In genomic region chr1:53409695-53410094, GRCh38 we compare ENCODE assay signal across 19 cellular contexts. TPM values are rescaled to one million over a fixed set of nuclear protein-coding genes. Genes with fewer than 3 reads are reported as not detected.
DNase-seq lines count a peak whose midpoint lies in the region; ATAC-seq and TF ChIP-seq lines count a peak whose summit lies in the region.
"Had no signal": no experiment of that assay in that cellular context is flagged by ENCODE, and none has a peak within 500 bp of the region (broad histone marks: within the 10 kb centered on the region; RNA-seq: fewer than 3 reads in every experiment).

No MANE protein-coding gene starts in this region.

- H3K27me3 Mint-ChIP-seq in CD4-positive, alpha-beta memory T cell, result no peaks in the 10 kb centered on the region
- peaks cover 15% of the 10 kb centered on the region for H3K27me3 Mint-ChIP-seq in glutamatergic neuron (ENCODE audit: unreplicated experiment)
- H3K27me3 Mint-ChIP-seq: T-helper 17 cell had no signal

- CTCF ChIA-PET in CD4-positive, alpha-beta memory T cell (lab: Charles Lee; ENCODE audit: partially characterized antibody), result interaction anchor here (1.5 to 2.0 kb wide), 3 partner anchors 14 to 131 kb away, joined by 5 to 9 read pairs (median 8); no protein-coding TSS in a partner anchor

- DNase-seq in CD4-positive, alpha-beta memory T cell, result no peak
- no peak for DNase-seq in SK-N-MC (ENCODE audit: low read depth, low spot score)
- no peak for DNase-seq in glutamatergic neuron
- no peak for DNase-seq in superior temporal gyrus (ENCODE audit: extremely low spot score)
- no peak for DNase-seq in body of pancreas
- no peak for DNase-seq in NCI-H2227 (lab: John Stamatoyannopoulos, UW; ENCODE audit: unreplicated experiment)
- no peak for DNase-seq in esophagus squamous epithelium (lab: John Stamatoyannopoulos, UW)
- DNase-seq: dorsolateral prefrontal cortex; left lung; NCI-H1048; NCI-H446 treated with DMSO at 0.1 percent for 48 hours; stimulated activated CD4-positive, alpha-beta T cell treated with anti-CD3 and anti-CD28 coated beads, Interleukin-1b, Interleukin-23, amount 100 ng/mL, for 48 hours; T-helper 17 cell; trophoblast cell had no signal

- no peaks in the 10 kb centered on the region for H3K36me3 Mint-ChIP-seq in CD4-positive, alpha-beta memory T cell
- no peaks in the 10 kb centered on the region for H3K36me3 Mint-ChIP-seq in glutamatergic neuron (ENCODE audit: unreplicated experiment)
- H3K36me3 Mint-ChIP-seq: IgD-negative memory B cell had no signal

- H3K27ac ChIP-seq in CD4-positive, alpha-beta memory T cell (ENCODE audit: low read depth, low read length), result peak overlapping the region; percentile 13
- H3K27ac ChIP-seq in SK-N-MC (no peak overlapping the region), body of pancreas (no peak overlapping the region), esophagus squamous epithelium (no peak overlapping the region)
- H3K27ac ChIP-seq: C4-2B, dorsolateral prefrontal cortex, left lung, right atrium auricular region had no signal

- peak overlapping the region in 1 of 8 donors; percentile 17 for H3K4me3 Mint-ChIP-seq in CD4-positive, alpha-beta memory T cell
- peak overlapping the region; percentile 81 for H3K4me3 Mint-ChIP-seq in glutamatergic neuron (ENCODE audit: unreplicated experiment)
- H3K4me3 Mint-ChIP-seq: T-helper 17 cell had no signal

- no peaks in the 10 kb centered on the region for H3K36me3 ChIP-seq in CD4-positive, alpha-beta memory T cell (ENCODE audit: insufficient read depth, low read length)
- no peaks in the 10 kb centered on the region for H3K36me3 ChIP-seq in SK-N-MC (ENCODE audit: insufficient read depth, low read length)
- no peaks in the 10 kb centered on the region for H3K36me3 ChIP-seq in body of pancreas (replicated peaks in 1 of 2; ENCODE audit: insufficient read depth in 1 of 2, low read depth in 2 of 2)
- H3K36me3 ChIP-seq in esophagus squamous epithelium, result no peaks in the 10 kb centered on the region
- H3K36me3 ChIP-seq: left lung, Peyer's patch, right atrium auricular region had no signal

- H3K4me1 ChIP-seq in CD4-positive, alpha-beta memory T cell (ENCODE audit: insufficient read depth, low read length), result peaks cover 62% of the 10 kb centered on the region
- H3K4me1 ChIP-seq in body of pancreas (peaks cover 7% of the 10 kb centered on the region), esophagus squamous epithelium (no peaks in the 10 kb centered on the region)
- H3K4me1 ChIP-seq: left lung, Peyer's patch, right atrium auricular region had no signal

- POLR2A ChIA-PET in CD4-positive, alpha-beta memory T cell (lab: Charles Lee; ENCODE audit: partially characterized antibody), result interaction anchor here (0.9 to 1.1 kb wide), 2 partner anchors 39 to 113 kb away, joined by 3 to 4 read pairs; no protein-coding TSS in a partner anchor

- no peak overlapping the region for H3K4me3 ChIP-seq in CD4-positive, alpha-beta memory T cell (ENCODE audit: low read length in 2 of 2)
- H3K4me3 ChIP-seq in SK-N-MC (peak overlapping the region; percentile 54), body of pancreas (no peak overlapping the region), esophagus squamous epithelium (no peak overlapping the region)
- H3K4me3 ChIP-seq: dorsolateral prefrontal cortex, left lung, Peyer's patch, right atrium auricular region had no signal

- ATAC-seq in GM18868 (IDR thresholded peaks at IDR 0.05; ENCODE audit: unreplicated experiment) (peak; percentile 12), body of pancreas (no peak)
- ATAC-seq: left lung, T-helper 17 cell had no signal

- H3K4me1 Mint-ChIP-seq in CD4-positive, alpha-beta memory T cell, result peaks cover 42 to 61% (median 53%) of the 10 kb centered on the region in 4 donors
- H3K4me1 Mint-ChIP-seq in glutamatergic neuron (ENCODE audit: low read depth, unreplicated experiment), result peaks cover 35% of the 10 kb centered on the region

- no peaks in the 10 kb centered on the region for H3K9me3 ChIP-seq in CD4-positive, alpha-beta memory T cell (ENCODE audit: control insufficient read depth in 1 of 2, low read length in 2 of 2)
- no peaks in the 10 kb centered on the region for H3K9me3 ChIP-seq in SK-N-MC (ENCODE audit: low read depth, low read length)
- no peaks in the 10 kb centered on the region for H3K9me3 ChIP-seq in body of pancreas
- no peaks in the 10 kb centered on the region for H3K9me3 ChIP-seq in esophagus squamous epithelium
- H3K9me3 ChIP-seq: left lung, Peyer's patch, right atrium auricular region had no signal

- peak overlapping the region in 5 of 7 donors; percentile 82 to 99 (median 91) for H3K27ac Mint-ChIP-seq in CD4-positive, alpha-beta memory T cell
- H3K27ac Mint-ChIP-seq in glutamatergic neuron (ENCODE audit: unreplicated experiment), result peak overlapping the region; percentile 95

- intact Hi-C loops in CD4-positive, alpha-beta memory T cell (cut with micrococcal nuclease), result loop anchor here (5.0 kb wide), 2 partner anchors 58 to 857 kb away; partner anchors contain the start of gene TUT4
- intact Hi-C loops in body of pancreas (cut with DNase I), result no loop called here
- intact Hi-C loops in esophagus squamous epithelium (cut with DNase I), result no loop called here

- no peak for TF ChIP-seq CTCF in glutamatergic neuron (IDR thresholded peaks at IDR 0.05; ENCODE audit: partially characterized antibody, unreplicated experiment)
- TF ChIP-seq CTCF in body of pancreas (IDR thresholded peaks at IDR 0.05), result no peak
- no peak for TF ChIP-seq CTCF in esophagus squamous epithelium (IDR thresholded peaks at IDR 0.05)

- TF ChIP-seq POLR2A in body of pancreas (IDR thresholded peaks at IDR 0.05) (no peak), esophagus squamous epithelium (IDR thresholded peaks at IDR 0.05) (no peak)

- H3K9me3 Mint-ChIP-seq in CD4-positive, alpha-beta memory T cell, result peaks cover 0 to 1% (median 0%) of the 10 kb centered on the region in 8 donors
- H3K9me3 Mint-ChIP-seq in glutamatergic neuron (ENCODE audit: unreplicated experiment), result peaks cover 26% of the 10 kb centered on the region
- H3K9me3 Mint-ChIP-seq: IgD-negative memory B cell had no signal

- H3K9ac ChIP-seq in SK-N-MC (ENCODE audit: insufficient read length), result no peak overlapping the region

- whole genome bisulfite sequencing in body of pancreas, 2 donors, result 81 to 83% methylated on average over 4 to 6 of the region's 6 CpGs
- WGBS in esophagus squamous epithelium, 2 donors, result 90 to 92% methylated on average over 2 of the region's 6 CpGs

- H3K27me3 ChIP-seq in CD4-positive, alpha-beta memory T cell (ENCODE audit: insufficient read depth, low read length), result no peaks in the 10 kb centered on the region
- H3K27me3 ChIP-seq in body of pancreas (peaks cover 0 to 5% of the 10 kb centered on the region in 2 donors), esophagus squamous epithelium (peaks cover 0 to 51% (median 0%) of the 10 kb centered on the region in 4 donors)
- H3K27me3 ChIP-seq: Peyer's patch, right atrium auricular region had no signal

RNA-seq across cellular contexts. Expression of gene DMRTB1, which starts 49.5 kb away (rescaled TPM):
- total RNA-seq in CD4-positive, alpha-beta memory T cell, result not detected
- not detected for polyA plus RNA-seq in CD4-positive, alpha-beta memory T cell
- total RNA-seq in glutamatergic neuron (ENCODE audit: unreplicated experiment) (not detected), body of pancreas (not detected), esophagus squamous epithelium (not detected)
- total RNA-seq: left lung, Peyer's patch, right atrium auricular region, T-helper 17 cell had no signal
- polyA plus RNA-seq: IgD-negative memory B cell had no signal
